ENCODE assay signal across 31 cellular contexts in genomic region chr7:121431389-121431788, GRCh38.
"Had no signal": no experiment of that assay in that cellular context is flagged by ENCODE, and none has a peak within 500 bp of the region (broad histone marks: within the 10 kb centered on the region; RNA-seq: fewer than 3 reads in every experiment).

No MANE protein-coding gene starts in this region.

- H3K4me1 Mint-ChIP-seq: activated CD4-positive, alpha-beta T cell treated with anti-CD3 and anti-CD28 coated beads, Interleukin-2, amount 10 ng/mL, durations not matched to agents 7 days and 5 days; WTC11 had no signal

- H3K27me3 ChIP-seq: body of pancreas had no signal

- FAIRE-seq: colon, endometrium, frontal cortex had no signal

- H3K9me3 ChIP-seq: body of pancreas had no signal

- DNase-seq: activated CD4-positive, alpha-beta memory T cell treated with anti-CD3 and anti-CD28 coated beads, Interleukin-2, amount 10 ng/mL, durations not matched to agents 7 days and 5 days; activated CD4-positive, alpha-beta T cell treated with anti-CD3 and anti-CD28 coated beads for 1 hour; activated CD4-positive, alpha-beta T cell treated with anti-CD3 and anti-CD28 coated beads for 4 hours; activated CD4-positive, alpha-beta T cell treated with anti-CD3 and anti-CD28 coated beads, Interleukin-2, amount 10 ng/mL, durations not matched to agents 7 days and 5 days; activated CD4-positive, alpha-beta T cell treated with anti-CD3 and anti-CD28 coated beads, Interleukin-2, amount 50 U/mL, for 4 hours; activated CD8-positive, alpha-beta memory T cell treated with anti-CD3 and anti-CD28 coated beads, Interleukin-2, amount 50 U/mL, for 48 hours; activated effector memory CD4-positive, alpha-beta T cell treated with Interleukin-2 at 50 U/mL for 16 hours; activated gamma-delta T cell treated with Interleukin-2 at 50 U/mL for 16 hours; activated naive CD4-positive, alpha-beta T cell treated with anti-CD3 and anti-CD28 coated beads, Interleukin-2, amount 50 U/mL, for 16 hours; activated naive CD4-positive, alpha-beta T cell treated with Interleukin-2 at 50 U/mL for 16 hours; activated T-cell treated with anti-CD3 and anti-CD28 coated beads for 4 hours; activated T-cell treated with anti-CD3 and anti-CD28 coated beads, Interleukin-2, amount 50 U/mL, for 24 hours; activated T-cell treated with anti-CD3 and anti-CD28 coated beads, Interleukin-2, amount 50 U/mL, for 72 hours; amniotic stem cell; anterior cingulate cortex; body of pancreas; caudate nucleus; cortex of kidney; dermis blood vessel endothelial cell; effector CD8-positive, alpha-beta T cell; foreskin fibroblast; head of caudate nucleus; T-helper 2 cell had no signal

- H3K9me3 Mint-ChIP-seq: activated T-cell treated with anti-CD3 and anti-CD28 coated beads, Interleukin-2, amount 50 U/mL, for 24 hours; WTC11 had no signal

- H3K27ac Mint-ChIP-seq: activated CD4-positive, alpha-beta memory T cell treated with anti-CD3 and anti-CD28 coated beads, Interleukin-2, amount 10 ng/mL, durations not matched to agents 7 days and 5 days; activated CD4-positive, alpha-beta T cell treated with anti-CD3 and anti-CD28 coated beads, Interleukin-2, amount 10 ng/mL, durations not matched to agents 7 days and 5 days; activated naive CD8-positive, alpha-beta T cell; activated T-cell treated with anti-CD3 and anti-CD28 coated beads, Interleukin-2, amount 50 U/mL, for 24 hours; activated T-cell treated with anti-CD3 and anti-CD28 coated beads, Interleukin-2, amount 50 U/mL, for 72 hours; activated T-helper 17 cell treated with anti-CD3 and anti-CD28 coated beads, Interleukin-2, amount 50 U/mL, for 72 hours; WTC11 had no signal

- H3K36me3 Mint-ChIP-seq: activated naive CD8-positive, alpha-beta T cell; WTC11 had no signal

- ATAC-seq: activated T-cell treated with anti-CD3 and anti-CD28 coated beads, Interleukin-2, amount 50 U/mL, for 72 hours; activated T-helper 17 cell treated with anti-CD3 and anti-CD28 coated beads, Interleukin-2, amount 50 U/mL, for 72 hours; body of pancreas; esophagus mucosa; WTC11 had no signal

- H3K4me3 ChIP-seq: body of pancreas had no signal

- H3K27me3 Mint-ChIP-seq: activated CD4-positive, alpha-beta memory T cell treated with anti-CD3 and anti-CD28 coated beads, Interleukin-2, amount 10 ng/mL, durations not matched to agents 7 days and 5 days; activated CD4-positive, alpha-beta T cell treated with anti-CD3 and anti-CD28 coated beads, Interleukin-2, amount 10 ng/mL, durations not matched to agents 7 days and 5 days; activated naive CD8-positive, alpha-beta T cell; activated T-cell treated with anti-CD3 and anti-CD28 coated beads, Interleukin-2, amount 50 U/mL, for 24 hours had no signal

- H3K27ac ChIP-seq: body of pancreas, VCaP had no signal

- H3K4me3 Mint-ChIP-seq: activated CD4-positive, alpha-beta memory T cell treated with anti-CD3 and anti-CD28 coated beads, Interleukin-2, amount 10 ng/mL, durations not matched to agents 7 days and 5 days; activated CD4-positive, alpha-beta T cell treated with anti-CD3 and anti-CD28 coated beads, Interleukin-2, amount 10 ng/mL, durations not matched to agents 7 days and 5 days; activated naive CD8-positive, alpha-beta T cell; activated T-cell treated with anti-CD3 and anti-CD28 coated beads, Interleukin-2, amount 50 U/mL, for 24 hours; activated T-cell treated with anti-CD3 and anti-CD28 coated beads, Interleukin-2, amount 50 U/mL, for 72 hours; activated T-helper 17 cell treated with anti-CD3 and anti-CD28 coated beads, Interleukin-2, amount 50 U/mL, for 72 hours; WTC11 had no signal
